Comparison of ENCODE assay signal across 8 cellular contexts in the genomic region with DNA sequence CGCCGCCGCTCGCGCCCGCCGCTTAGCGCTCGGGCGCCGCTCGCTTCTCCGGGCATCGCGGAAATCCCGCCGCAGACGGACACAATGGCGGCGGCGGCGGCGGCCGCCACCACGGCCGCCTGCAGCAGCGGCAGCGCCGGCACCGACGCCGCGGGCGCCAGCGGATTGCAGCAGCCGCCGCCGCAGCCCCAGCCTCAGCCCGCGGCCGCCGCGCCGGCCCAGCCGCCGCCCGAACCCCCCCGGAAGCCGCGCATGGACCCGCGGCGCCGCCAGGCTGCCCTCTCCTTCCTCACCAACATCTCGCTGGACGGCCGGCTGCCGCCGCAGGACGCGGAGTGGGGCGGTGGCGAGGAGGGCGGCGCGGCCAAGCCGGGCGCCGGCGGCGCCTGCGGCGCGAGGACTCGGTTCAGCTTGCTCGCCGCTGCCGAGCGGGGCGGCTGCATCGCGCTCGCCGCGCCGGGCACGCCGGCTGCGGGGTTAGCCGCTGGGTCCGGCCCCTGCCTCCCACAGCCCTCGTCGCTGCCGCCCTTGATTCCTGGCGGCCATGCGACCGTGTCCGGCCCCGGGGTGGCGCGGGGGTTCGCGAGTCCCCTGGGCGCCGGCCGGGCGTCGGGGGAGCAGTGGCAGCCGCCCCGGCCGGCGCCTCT. TPM values are rescaled to one million over a fixed set of nuclear protein-coding genes. Genes with fewer than 3 reads are reported as not detected.
DNase-seq lines count a peak whose midpoint lies in the region; ATAC-seq and TF ChIP-seq lines count a peak whose summit lies in the region.

No MANE protein-coding gene starts in this region.

- peak overlapping the region; percentile 73 for H3K4me2 ChIP-seq in fibroblast of lung (ENCODE audit: extremely low read depth, insufficient read depth, low read length)

- peaks cover 52% of the 10 kb centered on the region for H3K4me1 Mint-ChIP-seq in nephron

- H3K36me3 Mint-ChIP-seq in nephron (ENCODE audit: low read depth): no peaks in the 10 kb centered on the region

- no peaks in the 10 kb centered on the region for H3K79me2 ChIP-seq in fibroblast of lung (ENCODE audit: control insufficient read depth, insufficient read depth, low read length)

- H3K27me3 ChIP-seq in fibroblast of lung (ENCODE audit: control insufficient read depth, insufficient read depth, low read length): peaks cover 9% of the 10 kb centered on the region

- no peaks in the 10 kb centered on the region for H3K36me3 ChIP-seq in fibroblast of lung (ENCODE audit: control insufficient read depth, insufficient read depth, low read length)

- H3K9me3 ChIP-seq in fibroblast of lung (ENCODE audit: control insufficient read depth, insufficient read depth, low read depth, low read length): no peaks in the 10 kb centered on the region

- DNase-seq in stimulated activated CD4-positive, alpha-beta T cell treated with anti-CD3 and anti-CD28 coated beads, Interleukin-4, amount 100 ng/mL, for 48 hours (ENCODE audit: low read depth in 2 of 2): peak; percentile 1 to 3
- DNase-seq in stimulated activated CD4-positive, alpha-beta T cell treated with anti-CD3 and anti-CD28 coated beads, Interleukin-4, amount 100 ng/mL, for 24 hours: no peak
- DNase-seq in fibroblast of lung (ENCODE audit: low read depth in 2 of 2) (peak in 1 of 2 donors; percentile 52), MV-4-11 (lab: John Stamatoyannopoulos, UW) (no peak)

- peak overlapping the region in 2 of 3 experiments; percentile 47 to 77 for H3K4me3 Mint-ChIP-seq in nephron

- TF ChIP-seq CTCF in fibroblast of lung (conservative IDR thresholded peaks at IDR 0.05 in 1 of 2, IDR thresholded peaks at IDR 0.05 in 1 of 2; ENCODE audit: low read depth in 1 of 2, low read length in 2 of 2): no peak
- TF ChIP-seq CTCF in nephron (IDR thresholded peaks at IDR 0.05; ENCODE audit: unreplicated experiment in 3 of 3): no peak

- H3K27ac Mint-ChIP-seq in nephron: no peak overlapping the region

- ATAC-seq in HG03280 (IDR thresholded peaks at IDR 0.05; ENCODE audit: unreplicated experiment) (peak; percentile 23), GM18858 (IDR thresholded peaks at IDR 0.05; ENCODE audit: unreplicated experiment) (no peak)
- peak; percentile 37 to 45 for ATAC-seq in activated CD4-positive, CD25-positive, alpha-beta regulatory T cell treated with anti-CD3 and anti-CD28 coated beads, Interleukin-2, amount 50 U/mL, for 24 hours

- no peak overlapping the region for H3K27ac ChIP-seq in fibroblast of lung (ENCODE audit: insufficient read depth, low read length)

- peak overlapping the region; percentile 34 for H3K9ac ChIP-seq in fibroblast of lung (ENCODE audit: insufficient read depth, low read length)

- peak overlapping the region in 3 of 4 experiments; percentile 39 to 77 (median 60) for H3K4me3 ChIP-seq in fibroblast of lung (replicated peaks in 1 of 4; ENCODE audit: control extremely low read depth in 1 of 4, insufficient read depth in 1 of 4, low read depth in 3 of 4, low read length in 4 of 4)

- no peaks in the 10 kb centered on the region for H3K9me3 Mint-ChIP-seq in nephron

- H3K27me3 Mint-ChIP-seq in nephron (ENCODE audit: low read depth): peaks cover 46% of the 10 kb centered on the region

- H4K20me1 ChIP-seq in fibroblast of lung (ENCODE audit: control insufficient read depth, extremely low read depth, insufficient read depth, low read length): no peaks in the 10 kb centered on the region

- no peak overlapping the region for H2AFZ ChIP-seq in fibroblast of lung (ENCODE audit: low read length)

- no peaks in the 10 kb centered on the region for H3K4me1 ChIP-seq in fibroblast of lung (ENCODE audit: control insufficient read depth, extremely low read depth, insufficient read depth, low read length)

RNA-seq across cellular contexts. Expression of a gene that starts 0.5 kb away (rescaled TPM):
- 11.4 and 15.7 TPM in 2 replicates for total RNA-seq in fibroblast of lung
- polyA plus RNA-seq in fibroblast of lung: 5.1 and 9.8 TPM in 2 replicates
- 4.8 and 10.6 TPM in 2 replicates for polyA plus RNA-seq in fibroblast of lung (2012)
- polyA minus RNA-seq in fibroblast of lung (ENCODE audit: low replicate concordance): 5.5 and 12.9 TPM in 2 replicates

Comparison
In these comparisons a context has a peak if more than half of its experiments do, and no peak if none do; other contexts are left out.
1. DNase-seq: peak in stimulated activated CD4-positive, alpha-beta T cell treated with anti-CD3 and anti-CD28 coated beads, Interleukin-4, amount 100 ng/mL, for 48 hours (2 of 2); none in stimulated activated CD4-positive, alpha-beta T cell treated with anti-CD3 and anti-CD28 coated beads, Interleukin-4, amount 100 ng/mL, for 24 hours (single experiment) and MV-4-11 (single experiment).